In the genomic region with DNA sequence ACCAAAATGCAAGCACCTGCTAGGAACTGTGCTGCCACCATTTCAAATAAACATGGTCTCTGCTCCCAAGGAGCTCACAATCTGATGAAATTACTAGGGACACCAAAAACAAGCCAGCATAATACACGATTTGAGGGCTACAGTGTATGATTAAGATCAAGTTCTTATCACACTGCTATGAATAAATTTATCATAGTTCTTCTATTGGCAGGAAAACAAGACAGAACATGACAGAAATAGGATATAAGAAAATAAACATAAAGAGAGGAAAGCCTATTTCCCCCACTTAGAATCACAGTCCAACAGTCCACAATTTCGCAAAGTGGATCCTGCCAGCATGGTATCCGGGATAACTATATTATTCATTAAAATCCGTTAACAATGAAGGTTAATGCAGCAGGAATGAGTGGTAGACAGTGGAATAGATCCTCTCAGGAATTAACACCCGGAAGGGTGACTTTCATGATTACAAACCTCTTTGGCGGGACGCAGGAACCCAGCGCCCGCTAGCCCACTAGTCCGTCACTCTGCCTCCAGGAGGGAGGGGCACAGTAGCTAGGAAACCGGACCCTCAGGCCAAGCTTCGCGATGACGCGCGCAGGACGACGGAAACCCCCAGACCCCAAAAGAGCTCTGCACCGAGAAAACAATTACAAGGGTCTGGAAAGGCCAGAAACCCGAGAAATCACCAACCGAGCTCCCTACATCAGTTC, we compare ENCODE assay signal across 8 cellular contexts. TPM values are rescaled to one million over a fixed set of nuclear protein-coding genes. Genes with fewer than 3 reads are reported as not detected.
DNase-seq lines count a peak whose midpoint lies in the region; ATAC-seq, FAIRE-seq and TF ChIP-seq lines count a peak whose summit lies in the region.

No MANE protein-coding gene starts in this region.

- H3K4me3 ChIP-seq in AG04450 (ENCODE audit: low read depth, low read length) (peak overlapping the region; percentile 91), bronchial epithelial cell (ENCODE audit: low read depth, low read length) (peak overlapping the region; percentile 68), stomach smooth muscle (ENCODE audit: low read length in 2 of 2) (peak overlapping the region; percentile 86 to 90)

- DNase-seq in AG04450 (ENCODE audit: low read depth, low spot score): peak; percentile 4
- peak; percentile 77 for DNase-seq in NCI-H2171 treated with DMSO at 0.1 percent for 48 hours (lab: John Stamatoyannopoulos, UW)
- peak; percentile 53 for DNase-seq in bronchial epithelial cell (ENCODE audit: low read depth)
- DNase-seq in left colon: no peak
- no peak for DNase-seq in GDM1 (lab: John Stamatoyannopoulos, UW)

- peak overlapping the region; percentile 71 to 83 for H3K9ac ChIP-seq in stomach smooth muscle (ENCODE audit: low read length in 2 of 2)

- intact Hi-C loops in left colon (cut with DNase I, micrococcal nuclease): no loop called here

- CTCF ChIA-PET in AG04450 (lab: Charles Lee): interaction anchor here (0.6 to 1.9 kb wide), 8 partner anchors 46 to 553 kb away, joined by 3 to 10 read pairs (median 4); partner anchors contain the start of gene MAML2

- POLR2A ChIA-PET in AG04450 (lab: Yijun Ruan, JAX): interaction anchor here (0.6 to 1.6 kb wide), 13 partner anchors 23 to 600 kb away, joined by 3 to 12 read pairs (median 4); partner anchors contain the start of genes CEP57, FAM76B and MAML2

- no peak for TF ChIP-seq CTCF in AG04450 (IDR thresholded peaks at IDR 0.05; ENCODE audit: low read depth, low read length)
- TF ChIP-seq CTCF in bronchial epithelial cell (IDR thresholded peaks at IDR 0.05; ENCODE audit: insufficient read depth, low read length, severe bottlenecking): no peak

- FAIRE-seq in bronchial epithelial cell (lab: Jason Lieb, UNC): no peak

- H3K4me1 ChIP-seq in stomach smooth muscle (ENCODE audit: control insufficient read depth, insufficient read depth, low read length): peaks cover 6% of the 10 kb centered on the region

- H3K27me3 ChIP-seq in AG04450 (ENCODE audit: control insufficient read depth, insufficient read depth, low read length): no peaks in the 10 kb centered on the region
- H3K27me3 ChIP-seq in bronchial epithelial cell (ENCODE audit: control insufficient read depth, insufficient read depth, low read length): no peaks in the 10 kb centered on the region
- H3K27me3 ChIP-seq in stomach smooth muscle (ENCODE audit: control insufficient read depth in 1 of 2, insufficient read depth in 2 of 2, low read length in 2 of 2): no peaks in the 10 kb centered on the region

- ATAC-seq in GM18508 (IDR thresholded peaks at IDR 0.05; ENCODE audit: insufficient read depth, unreplicated experiment) (peak; percentile 21), HG02938 (IDR thresholded peaks at IDR 0.05; ENCODE audit: unreplicated experiment) (peak; percentile 43), left colon (peak; percentile 15)

- peak overlapping the region; percentile 71 for H3K27ac ChIP-seq in AG04450 (ENCODE audit: low read depth, low read length)
- H3K27ac ChIP-seq in stomach smooth muscle (ENCODE audit: low read length): peak overlapping the region; percentile 53

- H3K36me3 ChIP-seq in bronchial epithelial cell (ENCODE audit: control insufficient read depth, insufficient read depth, low read length) (peaks cover 1% of the 10 kb centered on the region), stomach smooth muscle (ENCODE audit: control insufficient read depth in 2 of 2, insufficient read depth in 2 of 2, low read length in 2 of 2) (no peaks in the 10 kb centered on the region)

- no peaks in the 10 kb centered on the region; the same call in 1 of the 2 replicates for H3K9me3 ChIP-seq in AG04450 (ENCODE audit: control insufficient read depth, insufficient read depth, low read length)
- H3K9me3 ChIP-seq in stomach smooth muscle (ENCODE audit: control insufficient read depth in 2 of 2, low read length in 2 of 2): no peaks in the 10 kb centered on the region

RNA-seq across cellular contexts. Expression of gene CCDC82, which starts 0.7 kb away (rescaled TPM):
- polyA plus RNA-seq in AG04450 (2011; rRNA removed): 11.9 and 20.4 TPM in 2 replicates
- 4.7 and 10.4 TPM in 2 replicates for polyA minus RNA-seq in AG04450 (2011; rRNA and poly(A)+ RNA removed)
- total RNA-seq in bronchial epithelial cell (8.2 and 10.2 TPM in 2 replicates), left colon (10 to 100 TPM; 13.6 to 23.6 TPM)

RNA-seq across cellular contexts. Expression of gene JRKL, which starts 0.8 kb away (rescaled TPM):
- 8.1 and 11.2 TPM in 2 replicates for polyA plus RNA-seq in AG04450 (2011; rRNA removed)
- 3.4 and 8.6 TPM in 2 replicates for polyA minus RNA-seq in AG04450 (2011; rRNA and poly(A)+ RNA removed)
- total RNA-seq in bronchial epithelial cell: 7.6 and 10.2 TPM in 2 replicates
- total RNA-seq in left colon: 1 to 10 TPM; 8.8 to 9.0 TPM

RNA-seq across cellular contexts. Expression of gene MAML2, which starts 46.1 kb away (rescaled TPM):
- polyA plus RNA-seq in AG04450 (2011; rRNA removed): 23.0 TPM in 2 replicates
- polyA minus RNA-seq in AG04450 (2011; rRNA and poly(A)+ RNA removed): 55.4 and 56.9 TPM in 2 replicates
- 1.3 TPM in 2 replicates for total RNA-seq in bronchial epithelial cell
- total RNA-seq in left colon: 10 to 100 TPM; 14.8 to 16.3 TPM

Comparison
In these comparisons a context has a peak if more than half of its experiments do, and no peak if none do; other contexts are left out.
1. DNase-seq: peak in AG04450 (single experiment), NCI-H2171 treated with DMSO at 0.1 percent for 48 hours (single experiment) and bronchial epithelial cell (single experiment); none in left colon (0 of 2) and GDM1 (single experiment).
2. Peak in every context shown above with its lines, with median percentiles within 50 percentile points of each other: H3K4me3 ChIP-seq and ATAC-seq.